ENCODE assay signal across 18 cellular contexts in genomic region chr5:140136624-140137023, GRCh38. TPM values are rescaled to one million over a fixed set of nuclear protein-coding genes. Genes with fewer than 3 reads are reported as not detected.
DNase-seq lines count a peak whose midpoint lies in the region; ATAC-seq and TF ChIP-seq lines count a peak whose summit lies in the region.
"Had no signal": no experiment of that assay in that cellular context is flagged by ENCODE, and none has a peak within 500 bp of the region (broad histone marks: within the 10 kb centered on the region; RNA-seq: fewer than 3 reads in every experiment).

No MANE protein-coding gene starts in this region.

- H3K4me3 ChIP-seq in BLaER1 = no peak overlapping the region
- H3K4me3 ChIP-seq in BLaER1 treated with 17β-estradiol and CSF1 and Interleukin-3, amounts not matched to agents 10 nM and 100 nM = no peak overlapping the region
- H3K4me3 ChIP-seq in Jurkat, Clone E6-1 (ENCODE audit: low read length) = no peak overlapping the region
- H3K4me3 ChIP-seq: GM23338 had no signal

- H3K4me3 Mint-ChIP-seq in osteocyte (ENCODE audit: unreplicated experiment) = no peak overlapping the region
- H3K4me3 Mint-ChIP-seq: CD14-positive monocyte; CD4-positive, alpha-beta memory T cell; GM23338; IgD-negative memory B cell had no signal

- ATAC-seq in GM18505 (IDR thresholded peaks at IDR 0.05; ENCODE audit: unreplicated experiment) (no peak), GM21737 (IDR thresholded peaks at IDR 0.05; ENCODE audit: unreplicated experiment) (no peak)
- ATAC-seq: GM23338, HepG2 had no signal

- no peak overlapping the region for H3K27ac Mint-ChIP-seq in osteocyte (ENCODE audit: unreplicated experiment)
- H3K27ac Mint-ChIP-seq: CD4-positive, alpha-beta memory T cell; GM23338; IgD-negative memory B cell had no signal

- no peak for TF ChIP-seq CTCF in osteocyte (IDR thresholded peaks at IDR 0.05)

- no peak overlapping the region for H3K9ac ChIP-seq in BLaER1
- no peak overlapping the region for H3K9ac ChIP-seq in BLaER1 treated with 17β-estradiol and CSF1 and Interleukin-3, amounts not matched to agents 10 nM and 100 nM

- no peaks in the 10 kb centered on the region for H3K27me3 ChIP-seq in BLaER1
- no peaks in the 10 kb centered on the region for H3K27me3 ChIP-seq in BLaER1 treated with 17β-estradiol and CSF1 and Interleukin-3, amounts not matched to agents 10 nM and 100 nM
- H3K27me3 ChIP-seq: BE2C had no signal

- DNase-seq in Jurkat, Clone E6-1 (ENCODE audit: low read depth, low spot score) = peak; percentile 61
- peak; percentile 13 for DNase-seq in osteocyte (ENCODE audit: extremely low spot score, unreplicated experiment)
- DNase-seq: ACHN; BE2C; CD4-positive, alpha-beta memory T cell; DMS153; DMS79; GF-D8; HCEC 1CT; KG1 had no signal

- TF ChIP-seq POLR2A in GM18505 (IDR thresholded peaks at IDR 0.05; ENCODE audit: borderline replicate concordance, extremely low read depth, insufficient read depth, insufficient read length) = no peak

- H3K36me3 ChIP-seq in BLaER1 = no peaks in the 10 kb centered on the region
- no peaks in the 10 kb centered on the region for H3K36me3 ChIP-seq in BLaER1 treated with 17β-estradiol and CSF1 and Interleukin-3, amounts not matched to agents 10 nM and 100 nM
- H3K36me3 ChIP-seq: BE2C had no signal

- H3K36me3 Mint-ChIP-seq in osteocyte (ENCODE audit: unreplicated experiment) = no peaks in the 10 kb centered on the region
- H3K36me3 Mint-ChIP-seq: CD14-positive monocyte; CD4-positive, alpha-beta memory T cell had no signal

- H3K9me3 ChIP-seq in BLaER1 = no peaks in the 10 kb centered on the region
- H3K9me3 ChIP-seq in BLaER1 treated with 17β-estradiol and CSF1 and Interleukin-3, amounts not matched to agents 10 nM and 100 nM (replicated peaks in 1 of 11) = no peaks in the 10 kb centered on the region
- H3K9me3 ChIP-seq: BE2C had no signal

- peaks cover 10% of the 10 kb centered on the region for H3K9me3 Mint-ChIP-seq in osteocyte (ENCODE audit: unreplicated experiment)
- H3K9me3 Mint-ChIP-seq: CD14-positive monocyte; CD4-positive, alpha-beta memory T cell; GM23338; IgD-negative memory B cell had no signal

- peak overlapping the region; percentile 77 for H3K4me2 ChIP-seq in BLaER1
- peak overlapping the region in 10 of 11 experiments; percentile 16 to 86 (median 74); a peak in 19 of 22 replicates for H3K4me2 ChIP-seq in BLaER1 treated with 17β-estradiol and CSF1 and Interleukin-3, amounts not matched to agents 10 nM and 100 nM
- H3K4me2 ChIP-seq: GM23338 had no signal

- H4K20me1 ChIP-seq in BLaER1 = no peaks in the 10 kb centered on the region
- peaks cover 0 to 8% (median 0%) of the 10 kb centered on the region in 11 experiments; a peak in 2 of 22 replicates for H4K20me1 ChIP-seq in BLaER1 treated with 17β-estradiol and CSF1 and Interleukin-3, amounts not matched to agents 10 nM and 100 nM

- H3K27ac ChIP-seq in BLaER1 = peak overlapping the region; percentile 57; the same call in 1 of the 2 replicates
- H3K27ac ChIP-seq in BLaER1 treated with 17β-estradiol and CSF1 and Interleukin-3, amounts not matched to agents 10 nM and 100 nM = peak overlapping the region in 3 of 11 experiments; percentile 15 to 25 (median 16); a peak in 3 of 22 replicates

- peaks cover 70% of the 10 kb centered on the region for H3K4me1 ChIP-seq in BLaER1
- peaks cover 22 to 66% (median 64%) of the 10 kb centered on the region in 10 experiments for H3K4me1 ChIP-seq in BLaER1 treated with 17β-estradiol and CSF1 and Interleukin-3, amounts not matched to agents 10 nM and 100 nM
- H3K4me1 ChIP-seq: BE2C had no signal

- H3K27me3 Mint-ChIP-seq in osteocyte (ENCODE audit: unreplicated experiment) = peaks cover 3% of the 10 kb centered on the region
- H3K27me3 Mint-ChIP-seq: CD4-positive, alpha-beta memory T cell; IgD-negative memory B cell had no signal

- H3K4me1 Mint-ChIP-seq in osteocyte (ENCODE audit: unreplicated experiment) = peaks cover 8% of the 10 kb centered on the region

RNA-seq across cellular contexts. Expression of gene IGIP, which starts 10.9 kb away (rescaled TPM):
- 2.9 TPM for polyA plus RNA-seq in Jurkat, Clone E6-1 (2012; ENCODE audit: insufficient read depth, insufficient read length)
- total RNA-seq in osteocyte = 4.1 and 4.3 TPM in 2 replicates

RNA-seq across cellular contexts. Expression of gene PURA, which starts 22.7 kb away (rescaled TPM):
- polyA plus RNA-seq in Jurkat, Clone E6-1 (2012; ENCODE audit: insufficient read depth, insufficient read length) = 9.3 TPM
- total RNA-seq in osteocyte = 11.4 and 11.5 TPM in 2 replicates

RNA-seq across cellular contexts. Expression of gene CYSTM1, which starts 38.4 kb away (rescaled TPM):
- polyA plus RNA-seq in Jurkat, Clone E6-1 (2012; ENCODE audit: insufficient read depth, insufficient read length) = 47.7 TPM
- total RNA-seq in osteocyte = 26.7 and 29.8 TPM in 2 replicates
